Comparison of ENCODE assay signal across 8 cellular contexts in the genomic region with DNA sequence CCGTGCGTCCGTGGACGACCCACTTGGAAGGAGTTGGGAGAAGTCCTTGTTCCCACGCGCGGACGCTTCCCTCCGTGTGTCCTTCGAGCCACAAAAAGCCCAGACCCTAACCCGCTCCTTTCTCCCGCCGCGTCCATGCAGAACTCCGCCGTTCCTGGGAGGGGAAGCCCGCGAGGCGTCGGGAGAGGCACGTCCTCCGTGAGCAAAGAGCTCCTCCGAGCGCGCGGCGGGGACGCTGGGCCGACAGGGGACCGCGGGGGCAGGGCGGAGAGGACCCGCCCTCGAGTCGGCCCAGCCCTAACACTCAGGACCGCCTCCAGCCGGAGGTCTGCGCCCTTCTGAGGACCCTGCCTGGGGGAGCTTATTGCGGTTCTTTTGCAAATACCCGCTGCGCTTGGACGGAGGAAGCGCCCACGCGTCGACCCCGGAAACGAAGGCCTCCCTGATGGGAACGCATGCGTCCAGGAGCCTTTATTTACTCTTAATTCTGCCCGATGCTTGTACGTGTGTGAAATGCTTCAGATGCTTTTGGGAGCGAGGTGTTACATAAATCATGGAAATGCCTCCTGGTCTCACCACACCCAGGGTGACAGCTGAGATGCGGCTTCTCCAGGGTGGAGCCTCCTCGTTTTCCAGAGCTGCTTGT. TPM values are rescaled to one million over a fixed set of nuclear protein-coding genes. Genes with fewer than 3 reads are reported as not detected.
DNase-seq lines count a peak whose midpoint lies in the region; ATAC-seq and TF ChIP-seq lines count a peak whose summit lies in the region.

No MANE protein-coding gene starts in this region.

- no peaks in the 10 kb centered on the region for H4K20me1 ChIP-seq in HCT116 (ENCODE audit: insufficient read depth)

- no peak for TF ChIP-seq POLR2A in HCT116 (IDR thresholded peaks at IDR 0.05; ENCODE audit: borderline replicate concordance, extremely low read depth, insufficient read depth, insufficient read length)

- no peak overlapping the region for H3K27ac Mint-ChIP-seq in CD4-positive, alpha-beta memory T cell

- peak overlapping the region; percentile 73 to 88 (median 86) for H3K4me3 Mint-ChIP-seq in CD4-positive, alpha-beta memory T cell

- CTCF ChIA-PET in CD4-positive, alpha-beta memory T cell (lab: Charles Lee; ENCODE audit: partially characterized antibody), result no interaction called here
- CTCF ChIA-PET in HCT116 (lab: Charles Lee), result no interaction called here

- no peak for DNase-seq in CD4-positive, alpha-beta memory T cell
- DNase-seq in HCT116 (ENCODE audit: low read depth, low spot score) (no peak), RWPE2 (ENCODE audit: low spot score) (no peak), myocyte (ENCODE audit: low read depth) (peak; percentile 92), hippocampal formation (lab: John Stamatoyannopoulos, UW) (no peak)
- DNase-seq in activated effector memory CD4-positive, alpha-beta T cell treated with Interleukin-2 at 50 U/mL for 16 hours, result no peak

- TF ChIP-seq CTCF in HCT116 (IDR thresholded peaks at IDR 0.05 in 2 of 3, conservative IDR thresholded peaks at IDR 0.05 in 1 of 3; ENCODE audit: borderline replicate concordance in 1 of 3, insufficient read depth in 1 of 3, low read depth in 2 of 3, low read length in 2 of 3) (no peak), RWPE2 (IDR thresholded peaks at IDR 0.05; ENCODE audit: poor library complexity, severe bottlenecking) (no peak)

- peak; percentile 77 for ATAC-seq in HCT116
- ATAC-seq in RWPE2 (ENCODE audit: low read depth), result peak; percentile 44
- ATAC-seq in GM18502 (IDR thresholded peaks at IDR 0.05; ENCODE audit: poor library complexity, unreplicated experiment), result no peak

- H3K79me2 ChIP-seq in HCT116 (ENCODE audit: insufficient read depth, low read length), result no peaks in the 10 kb centered on the region

- H3K4me2 ChIP-seq in HCT116 (ENCODE audit: low read length), result peak overlapping the region; percentile 83

- intact Hi-C loops in CD4-positive, alpha-beta memory T cell (cut with micrococcal nuclease), result no loop called here
- intact Hi-C loops in HCT116 (cut with micrococcal nuclease), result no loop called here

- H3K27me3 Mint-ChIP-seq in CD4-positive, alpha-beta memory T cell, result peaks cover 0 to 1% of the 10 kb centered on the region in 2 donors

- no peaks in the 10 kb centered on the region for H3K9me3 ChIP-seq in CD4-positive, alpha-beta memory T cell (ENCODE audit: control insufficient read depth in 1 of 2, low read length in 2 of 2)
- H3K9me3 ChIP-seq in HCT116 (ENCODE audit: control insufficient read depth in 1 of 2, insufficient read depth in 1 of 2, low read depth in 1 of 2, low read length in 2 of 2), result no peaks in the 10 kb centered on the region
- no peaks in the 10 kb centered on the region for H3K9me3 ChIP-seq in RWPE2 (ENCODE audit: severe bottlenecking)
- no peaks in the 10 kb centered on the region for H3K9me3 ChIP-seq in endocrine pancreas (ENCODE audit: control insufficient read depth, low read length)

- H3K9ac ChIP-seq in HCT116 (ENCODE audit: low read length) (peak overlapping the region; percentile 45), endocrine pancreas (ENCODE audit: control insufficient read depth, insufficient read depth, low read length) (peak overlapping the region; percentile 73)

- peaks cover 18 to 27% of the 10 kb centered on the region in 2 donors for H3K36me3 Mint-ChIP-seq in CD4-positive, alpha-beta memory T cell

- peaks cover 5% of the 10 kb centered on the region for H3K27me3 ChIP-seq in CD4-positive, alpha-beta memory T cell (ENCODE audit: insufficient read depth, low read length)
- H3K27me3 ChIP-seq in HCT116 (ENCODE audit: insufficient read depth, low read length) (no peaks in the 10 kb centered on the region), RWPE2 (ENCODE audit: insufficient read depth, poor library complexity, severe bottlenecking) (no peaks in the 10 kb centered on the region), endocrine pancreas (ENCODE audit: control insufficient read depth, insufficient read depth, low read length) (no peaks in the 10 kb centered on the region)

- H3K27ac ChIP-seq in CD4-positive, alpha-beta memory T cell (ENCODE audit: low read depth, low read length), result no peak overlapping the region
- H3K27ac ChIP-seq in HCT116 (ENCODE audit: low read depth, low read length), result peak overlapping the region; percentile 33; the same call in 1 of the 2 replicates
- peak overlapping the region; percentile 18 for H3K27ac ChIP-seq in RWPE2 (ENCODE audit: poor library complexity, severe bottlenecking)

- no TSS peak for BruUV-seq in HCT116 (replicated peaks; lab: Mats Ljungman, UMichigan)

- peak overlapping the region; percentile 56 for H2AFZ ChIP-seq in HCT116 (ENCODE audit: low read depth, low read length, poor library complexity, severe bottlenecking)

- H3K4me1 Mint-ChIP-seq in CD4-positive, alpha-beta memory T cell, result peaks cover 5 to 17% (median 6%) of the 10 kb centered on the region in 4 donors

- RAD21 ChIA-PET in HCT116 (lab: Charles Lee; ENCODE audit: low non-redundant PET in 1 of 2, low total read pairs in 2 of 2, uncharacterized antibody in 2 of 2, unreplicated experiment in 2 of 2), result no interaction called here

- H3K4me1 ChIP-seq in CD4-positive, alpha-beta memory T cell (ENCODE audit: insufficient read depth, low read length), result peaks cover 15% of the 10 kb centered on the region
- H3K4me1 ChIP-seq in HCT116 (ENCODE audit: control insufficient read depth in 1 of 2, insufficient read depth in 2 of 2, low read length in 2 of 2) (0 out of 4 replicates have a peak, but pooled peaks cover 0 to 4% of the 10 kb centered on the region in 2 experiments), RWPE2 (ENCODE audit: insufficient read depth, poor library complexity, severe bottlenecking) (no peaks in the 10 kb centered on the region), endocrine pancreas (ENCODE audit: control insufficient read depth, insufficient read depth, low read length) (no peaks in the 10 kb centered on the region)

- peaks cover 16% of the 10 kb centered on the region for H3K36me3 ChIP-seq in CD4-positive, alpha-beta memory T cell (ENCODE audit: insufficient read depth, low read length)
- H3K36me3 ChIP-seq in HCT116 (ENCODE audit: control insufficient read depth in 1 of 2, insufficient read depth in 2 of 2, low read length in 2 of 2), result no peaks in the 10 kb centered on the region; a peak in 1 of 4 replicates
- peaks cover 3% of the 10 kb centered on the region; the same call in 1 of the 2 replicates for H3K36me3 ChIP-seq in RWPE2 (ENCODE audit: low read depth)
- H3K36me3 ChIP-seq in endocrine pancreas (ENCODE audit: control insufficient read depth, insufficient read depth, low read length), result no peaks in the 10 kb centered on the region

- H3K9me3 Mint-ChIP-seq in CD4-positive, alpha-beta memory T cell, result peaks cover 0 to 1% (median 0%) of the 10 kb centered on the region in 8 donors

- H3K9me2 ChIP-seq in HCT116 (ENCODE audit: insufficient read depth), result no peaks in the 10 kb centered on the region

- no peak for TF ChIP-seq RAD21 in HCT116 (IDR thresholded peaks at IDR 0.05; ENCODE audit: low read depth)

- POLR2A ChIA-PET in CD4-positive, alpha-beta memory T cell (lab: Charles Lee; ENCODE audit: partially characterized antibody), result no interaction called here
- POLR2A ChIA-PET in HCT116 (lab: Charles Lee), result no interaction called here

- H3K4me3 ChIP-seq in CD4-positive, alpha-beta memory T cell (ENCODE audit: low read length in 2 of 2), result peak overlapping the region in 1 of 2 donors; percentile 43
- H3K4me3 ChIP-seq in HCT116 (replicated peaks in 1 of 2; ENCODE audit: low read depth in 1 of 2, low read length in 2 of 2), result peak overlapping the region; percentile 51 to 60
- H3K4me3 ChIP-seq in RWPE2 (ENCODE audit: severe bottlenecking), result peak overlapping the region; percentile 41
- H3K4me3 ChIP-seq in endocrine pancreas (ENCODE audit: control insufficient read depth, insufficient read depth, low read length), result no peak overlapping the region

TF ChIP-seq in HCT116, 20 proteins besides CTCF, POLR2A, EP300 and RAD21:
- TF ChIP-seq SIN3A (IDR thresholded peaks at IDR 0.05; ENCODE audit: low read depth), result no peak
- 0 out of 2 replicates have a peak, but pooled peaks have one; percentile 5 for TF ChIP-seq EGR1 (IDR thresholded peaks at IDR 0.05; ENCODE audit: low read depth)

RNA-seq across cellular contexts. Expression of a gene that starts 32.4 kb away (rescaled TPM):
- 100 to 1,000 TPM; 175 to 177 TPM for total RNA-seq in CD4-positive, alpha-beta memory T cell
- polyA plus RNA-seq in CD4-positive, alpha-beta memory T cell, result 100 to 1,000 TPM; 218 to 348 TPM
- 59.1 TPM for total RNA-seq in HCT116 (2021; ENCODE audit: unreplicated experiment)
- polyA plus RNA-seq in HCT116 (2012), result 70.5 and 71.7 TPM in 2 replicates
- total RNA-seq in myocyte, result 121 and 142 TPM in 2 replicates
- polyA plus RNA-seq in myocyte (2012), result 184 TPM
